ENCODE assay signal across 8 cellular contexts in the genomic region with DNA sequence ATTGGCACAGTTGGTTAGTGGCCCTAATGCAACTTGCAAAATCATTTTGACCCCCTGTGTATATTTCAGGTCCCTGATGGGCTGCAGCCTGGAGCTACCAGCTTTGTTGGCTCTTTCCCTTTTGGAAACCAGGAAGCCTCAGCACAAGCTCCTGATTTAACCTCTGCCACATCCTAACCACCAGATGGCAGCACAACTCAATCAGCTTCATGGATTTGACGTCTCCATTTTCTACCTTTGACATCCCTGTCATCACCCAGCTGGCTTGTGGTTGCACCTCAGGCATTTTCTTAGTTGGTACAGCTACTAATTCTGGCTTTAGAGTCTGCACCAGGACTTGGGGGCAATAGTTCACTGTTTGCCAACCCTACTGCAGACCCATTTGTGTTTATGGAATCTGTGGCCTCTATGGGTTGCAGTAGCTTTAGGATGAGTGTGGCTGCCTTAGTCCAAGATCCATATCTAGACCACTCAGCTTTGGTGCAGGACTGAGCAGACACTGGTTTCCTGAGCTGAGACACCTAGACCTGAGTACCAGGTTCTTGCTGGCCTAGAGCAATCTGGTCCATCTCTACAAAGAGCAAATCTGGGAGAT.
DNase-seq lines count a peak whose midpoint lies in the region; ATAC-seq and TF ChIP-seq lines count a peak whose summit lies in the region.

No MANE protein-coding gene starts in this region.

- WGBS in hepatocyte (ENCODE audit: low lambda C conversion rate, missing lambda C conversion rate): 17% methylated on average over 1 of the region's 1 CpG

- H2AFZ ChIP-seq in hepatocyte: no peak overlapping the region

- H3K27ac ChIP-seq in hepatocyte: no peak overlapping the region

- intact Hi-C loops in Right ventricle myocardium inferior (cut with DNase I): no loop called here
- intact Hi-C loops in Right ventricle myocardium superior (cut with DNase I): no loop called here
- intact Hi-C loops in activated CD4-positive, alpha-beta memory T cell treated with anti-CD3 and anti-CD28 coated beads for 36 hours (cut with micrococcal nuclease): loop anchor here (1.0 kb wide), 1 partner anchor 105 kb away; no protein-coding TSS in a partner anchor

- no peaks in the 10 kb centered on the region for H3K9me3 Mint-ChIP-seq in activated CD4-positive, alpha-beta memory T cell treated with anti-CD3 and anti-CD28 coated beads for 36 hours
- peaks cover 0 to 8% of the 10 kb centered on the region in 2 donors for H3K9me3 Mint-ChIP-seq in stimulated activated naive B cell treated with anti-CD40 and anti-IgM and Interleukin-4, amounts not matched to agents 10 μg/mL and 1 μg/mL and 100 μg/mL, for 72 hours

- H3K36me3 ChIP-seq in hepatocyte (replicated peaks; ENCODE audit: insufficient read depth, low read depth): no peaks in the 10 kb centered on the region

- H4K20me1 ChIP-seq in hepatocyte (ENCODE audit: insufficient read depth, poor library complexity, severe bottlenecking): no peaks in the 10 kb centered on the region

- POLR2A ChIA-PET in activated CD4-positive, alpha-beta memory T cell treated with anti-CD3 and anti-CD28 coated beads for 36 hours (lab: Charles Lee): no interaction called here

- no peaks in the 10 kb centered on the region for H3K27me3 ChIP-seq in hepatocyte

- no peaks in the 10 kb centered on the region for H3K4me1 Mint-ChIP-seq in activated CD4-positive, alpha-beta memory T cell treated with anti-CD3 and anti-CD28 coated beads for 36 hours (ENCODE audit: low read depth)
- H3K4me1 Mint-ChIP-seq in stimulated activated naive B cell treated with anti-CD40 and anti-IgM and Interleukin-4, amounts not matched to agents 10 μg/mL and 1 μg/mL and 100 μg/mL, for 72 hours: peaks cover 14 to 32% of the 10 kb centered on the region in 2 donors

- H3K9me3 ChIP-seq in hepatocyte (ENCODE audit: low read depth): no peaks in the 10 kb centered on the region

- CTCF ChIA-PET in activated CD4-positive, alpha-beta memory T cell treated with anti-CD3 and anti-CD28 coated beads for 36 hours (lab: Charles Lee): interaction anchor here (0.6 to 2.1 kb wide), 22 partner anchors 8 to 1673 kb away, joined by 3 to 40 read pairs (median 4); no protein-coding TSS in a partner anchor

- no peaks in the 10 kb centered on the region for H3K79me2 ChIP-seq in hepatocyte

- TF ChIP-seq CTCF in hepatocyte (IDR thresholded peaks at IDR 0.05; ENCODE audit: poor library complexity): peak; percentile 61

- H3K27me3 Mint-ChIP-seq in activated CD4-positive, alpha-beta memory T cell treated with anti-CD3 and anti-CD28 coated beads for 36 hours: no peaks in the 10 kb centered on the region
- H3K27me3 Mint-ChIP-seq in stimulated activated naive B cell treated with anti-CD40 and anti-IgM and Interleukin-4, amounts not matched to agents 10 μg/mL and 1 μg/mL and 100 μg/mL, for 72 hours: peaks cover 0 to 6% of the 10 kb centered on the region in 2 donors

- no peak overlapping the region for H3K4me2 ChIP-seq in hepatocyte

- H3K4me1 ChIP-seq in hepatocyte (ENCODE audit: insufficient read depth): no peaks in the 10 kb centered on the region

- H3K27ac Mint-ChIP-seq in activated CD4-positive, alpha-beta memory T cell treated with anti-CD3 and anti-CD28 coated beads for 36 hours: no peak overlapping the region
- H3K27ac Mint-ChIP-seq in stimulated activated naive B cell treated with anti-CD40 and anti-IgM and Interleukin-4, amounts not matched to agents 10 μg/mL and 1 μg/mL and 100 μg/mL, for 72 hours: peak overlapping the region; percentile 60

- no peaks in the 10 kb centered on the region for H3K36me3 Mint-ChIP-seq in activated CD4-positive, alpha-beta memory T cell treated with anti-CD3 and anti-CD28 coated beads for 36 hours
- H3K36me3 Mint-ChIP-seq in stimulated activated naive B cell treated with anti-CD40 and anti-IgM and Interleukin-4, amounts not matched to agents 10 μg/mL and 1 μg/mL and 100 μg/mL, for 72 hours: peaks cover 3 to 6% of the 10 kb centered on the region in 2 donors

- DNase-seq in Right ventricle myocardium inferior (ENCODE audit: missing footprints) (no peak), Right ventricle myocardium superior (no peak), LHCN-M2 (ENCODE audit: low read depth) (peak; percentile 43), hepatocyte (ENCODE audit: low spot score) (peak; percentile 60)
- peak; percentile 40 for DNase-seq in activated CD4-positive, alpha-beta memory T cell treated with anti-CD3 and anti-CD28 coated beads for 36 hours
- peak; percentile 19 for DNase-seq in stimulated activated naive B cell treated with anti-CD40 and anti-IgM and Interleukin-4, amounts not matched to agents 10 μg/mL and 1 μg/mL and 100 μg/mL, for 72 hours

- H3K4me3 Mint-ChIP-seq in activated CD4-positive, alpha-beta memory T cell treated with anti-CD3 and anti-CD28 coated beads for 36 hours: no peak overlapping the region
- no peak overlapping the region for H3K4me3 Mint-ChIP-seq in stimulated activated naive B cell treated with anti-CD40 and anti-IgM and Interleukin-4, amounts not matched to agents 10 μg/mL and 1 μg/mL and 100 μg/mL, for 72 hours

- H3K4me3 ChIP-seq in hepatocyte: no peak overlapping the region

- no peaks in the 10 kb centered on the region for H3K9me2 ChIP-seq in hepatocyte (replicated peaks; ENCODE audit: insufficient read depth)

- peak; percentile 27 for ATAC-seq in Right ventricle myocardium inferior
- ATAC-seq in Right ventricle myocardium superior (ENCODE audit: poor library complexity): no peak
- ATAC-seq in GM21723 (IDR thresholded peaks at IDR 0.05; ENCODE audit: unreplicated experiment): peak; percentile 73
- peak; percentile 61 to 67 for ATAC-seq in stimulated activated naive B cell treated with anti-CD40 and anti-IgM and Interleukin-4, amounts not matched to agents 10 μg/mL and 1 μg/mL and 100 μg/mL, for 72 hours (replicated peaks)
- ATAC-seq in HG03521 (IDR thresholded peaks at IDR 0.05; ENCODE audit: unreplicated experiment): no peak

Comparison
In these comparisons a context has a peak if more than half of its experiments do, and no peak if none do; other contexts are left out.
1. ATAC-seq: peak in Right ventricle myocardium inferior (single experiment), GM21723 (single experiment) and stimulated activated naive B cell treated with anti-CD40 and anti-IgM and Interleukin-4, amounts not matched to agents 10 μg/mL and 1 μg/mL and 100 μg/mL, for 72 hours (2 of 2); none in Right ventricle myocardium superior (single experiment) and HG03521 (single experiment).
2. DNase-seq: peak in LHCN-M2 (single experiment), activated CD4-positive, alpha-beta memory T cell treated with anti-CD3 and anti-CD28 coated beads for 36 hours (single experiment), hepatocyte (single experiment) and stimulated activated naive B cell treated with anti-CD40 and anti-IgM and Interleukin-4, amounts not matched to agents 10 μg/mL and 1 μg/mL and 100 μg/mL, for 72 hours (single experiment); none in Right ventricle myocardium inferior (single experiment) and Right ventricle myocardium superior (single experiment).